Comparison of ENCODE assay signal across 23 cellular contexts in genomic region chr17:42119301-42119700, GRCh38. TPM values are rescaled to one million over a fixed set of nuclear protein-coding genes. Genes with fewer than 3 reads are reported as not detected.
DNase-seq lines count a peak whose midpoint lies in the region; ATAC-seq and TF ChIP-seq lines count a peak whose summit lies in the region.
"Had no signal": no experiment of that assay in that cellular context is flagged by ENCODE, and none has a peak within 500 bp of the region (broad histone marks: within the 10 kb centered on the region; RNA-seq: fewer than 3 reads in every experiment).

No MANE protein-coding gene starts in this region.

- H2AFZ ChIP-seq in KMS-11 (ENCODE audit: low read depth): no peak overlapping the region

- H3K79me2 ChIP-seq in KMS-11 (ENCODE audit: insufficient read depth, low read depth): no peaks in the 10 kb centered on the region

- POLR2A ChIA-PET in MCF 10A (lab: Yijun Ruan, JAX): interaction anchor here (1.0 to 2.3 kb wide), 2 partner anchors 99 to 201 kb away, joined by 3 to 6 read pairs; partner anchors contain the start of genes ACLY and NKIRAS2

- peaks cover 42% of the 10 kb centered on the region for H3K36me3 Mint-ChIP-seq in MCF 10A (ENCODE audit: insufficient read depth, unreplicated experiment)
- H3K36me3 Mint-ChIP-seq in activated T-helper 2 cell treated with anti-CD3 and anti-CD28 coated beads, Interferon-gamma antibody, Interleukin-2, Interleukin-4, amounts not matched to agents 10 μg/mL and 5 μg/mL and 100 μg/mL, durations not matched to agents 14 hours and 24 hours and 36 hours (ENCODE audit: low read depth): peaks cover 35% of the 10 kb centered on the region
- H3K36me3 Mint-ChIP-seq in stimulated activated effector memory CD8-positive, alpha-beta T cell treated with anti-CD3 and anti-CD28 coated beads, Interleukin-12 subunit alpha, Interleukin-12 subunit beta, amount 100 ng/mL, for 72 hours: peaks cover 55% of the 10 kb centered on the region

- H3K27ac Mint-ChIP-seq in MCF 10A (ENCODE audit: low read depth, unreplicated experiment): peak overlapping the region; percentile 23
- no peak overlapping the region for H3K27ac Mint-ChIP-seq in activated T-helper 2 cell treated with anti-CD3 and anti-CD28 coated beads, Interferon-gamma antibody, Interleukin-2, Interleukin-4, amounts not matched to agents 10 μg/mL and 5 μg/mL and 100 μg/mL, durations not matched to agents 14 hours and 24 hours and 36 hours
- peak overlapping the region; percentile 75 for H3K27ac Mint-ChIP-seq in stimulated activated effector memory CD8-positive, alpha-beta T cell treated with anti-CD3 and anti-CD28 coated beads, Interleukin-12 subunit alpha, Interleukin-12 subunit beta, amount 100 ng/mL, for 72 hours
- H3K27ac Mint-ChIP-seq: CD4-positive, alpha-beta T cell had no signal

- H3K4me1 Mint-ChIP-seq in MCF 10A (ENCODE audit: insufficient read depth, unreplicated experiment): peaks cover 6% of the 10 kb centered on the region
- peaks cover 22% of the 10 kb centered on the region for H3K4me1 Mint-ChIP-seq in activated T-helper 2 cell treated with anti-CD3 and anti-CD28 coated beads, Interferon-gamma antibody, Interleukin-2, Interleukin-4, amounts not matched to agents 10 μg/mL and 5 μg/mL and 100 μg/mL, durations not matched to agents 14 hours and 24 hours and 36 hours (ENCODE audit: low read depth)
- H3K4me1 Mint-ChIP-seq in stimulated activated effector memory CD8-positive, alpha-beta T cell treated with anti-CD3 and anti-CD28 coated beads, Interleukin-12 subunit alpha, Interleukin-12 subunit beta, amount 100 ng/mL, for 72 hours: peaks cover 48% of the 10 kb centered on the region

- H3K9me3 ChIP-seq in breast epithelium: no peaks in the 10 kb centered on the region
- H3K9me3 ChIP-seq: HAP-1, heart right ventricle, uterus had no signal

- no peak for ATAC-seq in stimulated activated effector memory CD8-positive, alpha-beta T cell treated with anti-CD3 and anti-CD28 coated beads, Interleukin-12 subunit alpha, Interleukin-12 subunit beta, amount 100 ng/mL, for 72 hours
- ATAC-seq in HG03280 (IDR thresholded peaks at IDR 0.05; ENCODE audit: unreplicated experiment) (no peak), HG03521 (IDR thresholded peaks at IDR 0.05; ENCODE audit: unreplicated experiment) (no peak)
- ATAC-seq: heart right ventricle, left lobe of liver had no signal

- H3K9me3 Mint-ChIP-seq in MCF 10A (ENCODE audit: unreplicated experiment): no peaks in the 10 kb centered on the region
- H3K9me3 Mint-ChIP-seq in activated T-helper 2 cell treated with anti-CD3 and anti-CD28 coated beads, Interferon-gamma antibody, Interleukin-2, Interleukin-4, amounts not matched to agents 10 μg/mL and 5 μg/mL and 100 μg/mL, durations not matched to agents 14 hours and 24 hours and 36 hours: no peaks in the 10 kb centered on the region
- no peaks in the 10 kb centered on the region for H3K9me3 Mint-ChIP-seq in stimulated activated effector memory CD8-positive, alpha-beta T cell treated with anti-CD3 and anti-CD28 coated beads, Interleukin-12 subunit alpha, Interleukin-12 subunit beta, amount 100 ng/mL, for 72 hours
- H3K9me3 Mint-ChIP-seq: activated naive CD4-positive, alpha-beta T cell treated with anti-CD3 and anti-CD28 coated beads, Interleukin-2, amount 50 U/mL, for 24 hours; CD4-positive, alpha-beta T cell had no signal

- H3K4me1 ChIP-seq in breast epithelium (peaks cover 0 to 4% of the 10 kb centered on the region in 2 donors), KMS-11 (ENCODE audit: low read depth, poor library complexity, severe bottlenecking) (peaks cover 37% of the 10 kb centered on the region)

- H3K4me3 Mint-ChIP-seq in MCF 10A (ENCODE audit: unreplicated experiment): peak overlapping the region; percentile 53
- H3K4me3 Mint-ChIP-seq in activated T-helper 2 cell treated with anti-CD3 and anti-CD28 coated beads, Interferon-gamma antibody, Interleukin-2, Interleukin-4, amounts not matched to agents 10 μg/mL and 5 μg/mL and 100 μg/mL, durations not matched to agents 14 hours and 24 hours and 36 hours (ENCODE audit: low read depth): peak overlapping the region; percentile 67
- peak overlapping the region; percentile 68 for H3K4me3 Mint-ChIP-seq in stimulated activated effector memory CD8-positive, alpha-beta T cell treated with anti-CD3 and anti-CD28 coated beads, Interleukin-12 subunit alpha, Interleukin-12 subunit beta, amount 100 ng/mL, for 72 hours

- TF ChIP-seq CTCF in MCF 10A (IDR thresholded peaks at IDR 0.05; ENCODE audit: unreplicated experiment) (no peak), breast epithelium (IDR thresholded peaks at IDR 0.05) (no peak), KMS-11 (conservative IDR thresholded peaks at IDR 0.05; ENCODE audit: low read depth, low read length) (no peak), coronary artery (IDR thresholded peaks at IDR 0.05) (no peak)

- no peak for DNase-seq in MCF 10A (ENCODE audit: unreplicated experiment)
- no peak for DNase-seq in breast epithelium (ENCODE audit: low spot score in 2 of 2)
- no peak for DNase-seq in activated T-helper 2 cell treated with anti-CD3 and anti-CD28 coated beads, Interferon-gamma antibody, Interleukin-2, Interleukin-4, amounts not matched to agents 10 μg/mL and 5 μg/mL and 100 μg/mL, durations not matched to agents 14 hours and 24 hours and 36 hours (ENCODE audit: low spot score)
- DNase-seq in stimulated activated effector memory CD8-positive, alpha-beta T cell treated with anti-CD3 and anti-CD28 coated beads, Interleukin-12 subunit alpha, Interleukin-12 subunit beta, amount 100 ng/mL, for 72 hours (ENCODE audit: low spot score in 2 of 2): no peak
- DNase-seq in coronary artery (ENCODE audit: low spot score): no peak
- DNase-seq: activated CD8-positive, alpha-beta memory T cell treated with anti-CD3 and anti-CD28 coated beads, Interleukin-2, amount 50 U/mL, for 48 hours; central memory CD4-positive, alpha-beta T cell; GDM1; heart right ventricle; midbrain; NCI-H1048; NCI-H2227 treated with DMSO at 0.1 percent for 48 hours; uterus had no signal

- H3K4me3 ChIP-seq in breast epithelium (no peak overlapping the region), KMS-11 (IDR thresholded peaks at IDR 0.05; ENCODE audit: insufficient read depth, low read depth, low read length) (no peak overlapping the region), coronary artery (no peak overlapping the region)
- H3K4me3 ChIP-seq: heart right ventricle, uterus had no signal

- H3K27me3 Mint-ChIP-seq in MCF 10A (ENCODE audit: insufficient read depth, unreplicated experiment): no peaks in the 10 kb centered on the region
- no peaks in the 10 kb centered on the region for H3K27me3 Mint-ChIP-seq in activated T-helper 2 cell treated with anti-CD3 and anti-CD28 coated beads, Interferon-gamma antibody, Interleukin-2, Interleukin-4, amounts not matched to agents 10 μg/mL and 5 μg/mL and 100 μg/mL, durations not matched to agents 14 hours and 24 hours and 36 hours (ENCODE audit: low read depth)
- H3K27me3 Mint-ChIP-seq: activated naive CD4-positive, alpha-beta T cell treated with anti-CD3 and anti-CD28 coated beads, Interleukin-2, amount 50 U/mL, for 24 hours; CD4-positive, alpha-beta T cell had no signal

- CTCF ChIA-PET in MCF 10A (lab: Yijun Ruan, JAX): interaction anchor here (0.6 to 8.2 kb wide), 13 partner anchors 10 to 407 kb away, joined by 3 to 37 read pairs (median 5); partner anchors contain the start of gene NKIRAS2

- peak overlapping the region; percentile 8; the same call in 1 of the 2 replicates for H3K4me2 ChIP-seq in KMS-11

- H3K27me3 ChIP-seq in breast epithelium (no peaks in the 10 kb centered on the region), KMS-11 (ENCODE audit: insufficient read depth, low read depth) (no peaks in the 10 kb centered on the region)
- H3K27me3 ChIP-seq: heart right ventricle, uterus had no signal

- no peak for TF ChIP-seq POLR2A in breast epithelium (IDR thresholded peaks at IDR 0.05)

- BruUV-seq in MCF 10A (replicated peaks; lab: Mats Ljungman, UMichigan): no TSS peak

- no peaks in the 10 kb centered on the region for H4K20me1 ChIP-seq in KMS-11 (ENCODE audit: insufficient read depth)

- intact Hi-C loops in MCF 10A (cut with micrococcal nuclease) (loop anchor here (5.0 kb wide), 1 partner anchor 382 kb away; no protein-coding TSS in a partner anchor), breast epithelium (cut with DNase I; ENCODE audit: low total_unique reads) (no loop called here)
- intact Hi-C loops in activated T-helper 2 cell treated with anti-CD3 and anti-CD28 coated beads, Interferon-gamma antibody, Interleukin-2, Interleukin-4, amounts not matched to agents 10 μg/mL and 5 μg/mL and 100 μg/mL, durations not matched to agents 14 hours and 24 hours and 36 hours (cut with micrococcal nuclease): loop anchor here (5.0 kb wide), 1 partner anchor 63 kb away; the partner anchor contains the start of gene KCNH4

- no peak overlapping the region for H3K9ac ChIP-seq in KMS-11

- H3K27ac ChIP-seq in breast epithelium (no peak overlapping the region), KMS-11 (no peak overlapping the region), coronary artery (no peak overlapping the region)
- H3K27ac ChIP-seq: epithelial cell of prostate, heart right ventricle, uterus had no signal

- H3K36me3 ChIP-seq in breast epithelium: no peaks in the 10 kb centered on the region
- H3K36me3 ChIP-seq in KMS-11 (ENCODE audit: insufficient read depth): no peaks in the 10 kb centered on the region
- H3K36me3 ChIP-seq: uterus had no signal

RNA-seq across cellular contexts. Expression of gene KAT2A, which starts 1.9 kb away (rescaled TPM):
- total RNA-seq in MCF 10A (2022): 37.4 and 44.6 TPM in 2 replicates
- total RNA-seq in breast epithelium: 10 to 100 TPM; 22.7 to 55.8 (median 54.4) TPM
- total RNA-seq in activated T-helper 2 cell treated with anti-CD3 and anti-CD28 coated beads, Interferon-gamma antibody, Interleukin-2, Interleukin-4, amounts not matched to agents 10 μg/mL and 5 μg/mL and 100 μg/mL, durations not matched to agents 14 hours and 24 hours and 36 hours: 59.6 and 60.0 TPM in 2 replicates

RNA-seq across cellular contexts. Expression of gene HSPB9, which starts 3.3 kb away (rescaled TPM):
- total RNA-seq in MCF 10A (2022) (not detected in 2 replicates), breast epithelium (under 1 TPM in 1 of 3 donors, not detected in 2; 0.48 TPM)
- total RNA-seq in activated T-helper 2 cell treated with anti-CD3 and anti-CD28 coated beads, Interferon-gamma antibody, Interleukin-2, Interleukin-4, amounts not matched to agents 10 μg/mL and 5 μg/mL and 100 μg/mL, durations not matched to agents 14 hours and 24 hours and 36 hours: not detected in 2 replicates
- total RNA-seq: CD4-positive, alpha-beta T cell; fibroblast of villous mesenchyme; posterior vena cava had no signal

RNA-seq across cellular contexts. Expression of gene DHX58, which starts 6.8 kb away (rescaled TPM):
- 2.8 and 4.2 TPM in 2 replicates for total RNA-seq in MCF 10A (2022)
- total RNA-seq in breast epithelium: 10 to 100 TPM; 13.1 to 22.8 (median 13.4) TPM
- 15.3 and 20.3 TPM in 2 replicates for total RNA-seq in activated T-helper 2 cell treated with anti-CD3 and anti-CD28 coated beads, Interferon-gamma antibody, Interleukin-2, Interleukin-4, amounts not matched to agents 10 μg/mL and 5 μg/mL and 100 μg/mL, durations not matched to agents 14 hours and 24 hours and 36 hours

RNA-seq across cellular contexts. Expression of gene ZNF385C, which starts 21.0 kb away (rescaled TPM):
- total RNA-seq in MCF 10A (2022): 0.26 and 0.44 TPM in 2 replicates
- total RNA-seq in breast epithelium: 1 to 10 TPM in 1 of 3 donors, under 1 TPM in 2; 0.48 to 1.0 (median 0.66) TPM
- total RNA-seq in activated T-helper 2 cell treated with anti-CD3 and anti-CD28 coated beads, Interferon-gamma antibody, Interleukin-2, Interleukin-4, amounts not matched to agents 10 μg/mL and 5 μg/mL and 100 μg/mL, durations not matched to agents 14 hours and 24 hours and 36 hours: 0.16 and 0.28 TPM in 2 replicates
- total RNA-seq: fibroblast of villous mesenchyme had no signal

RNA-seq across cellular contexts. Expression of gene RAB5C, which starts 35.5 kb away (rescaled TPM):
- total RNA-seq in MCF 10A (2022): 101 and 119 TPM in 2 replicates
- total RNA-seq in breast epithelium: 100 to 1,000 TPM; 114 to 146 (median 117) TPM
- 63.9 and 67.9 TPM in 2 replicates for total RNA-seq in activated T-helper 2 cell treated with anti-CD3 and anti-CD28 coated beads, Interferon-gamma antibody, Interleukin-2, Interleukin-4, amounts not matched to agents 10 μg/mL and 5 μg/mL and 100 μg/mL, durations not matched to agents 14 hours and 24 hours and 36 hours
